ENCODE assay signal across 9 cellular contexts in genomic region chr9:136643596-136644342, GRCh38. TPM values are rescaled to one million over a fixed set of nuclear protein-coding genes. Genes with fewer than 3 reads are reported as not detected.
DNase-seq lines count a peak whose midpoint lies in the region; ATAC-seq, FAIRE-seq and TF ChIP-seq lines count a peak whose summit lies in the region.
"Had no signal": no experiment of that assay in that cellular context is flagged by ENCODE, and none has a peak within 500 bp of the region (broad histone marks: within the 10 kb centered on the region; RNA-seq: fewer than 3 reads in every experiment).

No MANE protein-coding gene starts in this region.

- H3K23ac ChIP-seq in IMR-90 (ENCODE audit: low read depth, low read length): no peak overlapping the region

- no peak overlapping the region for H4K5ac ChIP-seq in IMR-90 (ENCODE audit: low read depth, low read length)

- no peak overlapping the region for H4K8ac ChIP-seq in IMR-90 (ENCODE audit: low read depth in 2 of 2, low read length in 2 of 2)

- no peaks in the 10 kb centered on the region for H3K79me2 ChIP-seq in HepG2 (ENCODE audit: insufficient read depth, low read length)

- no peak for TF ChIP-seq CTCF in IMR-90 (conservative IDR thresholded peaks at IDR 0.05; ENCODE audit: low read depth, low read length)
- TF ChIP-seq CTCF in coronary artery (IDR thresholded peaks at IDR 0.05): no peak
- TF ChIP-seq CTCF in HepG2 (CRISPR knock-in tag; IDR thresholded peaks at IDR 0.05): no peak
- no peak for TF ChIP-seq CTCF in thoracic aorta (IDR thresholded peaks at IDR 0.05)

- H3K27me3 ChIP-seq in IMR-90 (ENCODE audit: control insufficient read depth, insufficient read depth, low read length) (peaks cover 20% of the 10 kb centered on the region), HepG2 (ENCODE audit: control insufficient read depth in 1 of 2, insufficient read depth in 2 of 2, low read length in 2 of 2) (peaks cover 3 to 32% of the 10 kb centered on the region in 2 experiments), thoracic aorta (replicated peaks; ENCODE audit: insufficient read depth) (no peaks in the 10 kb centered on the region)

- DNase-seq in IMR-90 (no peak), coronary artery (ENCODE audit: low spot score) (no peak), HepG2 (ENCODE audit: low spot score) (no peak), thoracic aorta (ENCODE audit: low spot score) (no peak), SKM-1 (lab: John Stamatoyannopoulos, UW; ENCODE audit: unreplicated experiment) (no peak), putamen (ENCODE audit: low spot score) (no peak)

- TF ChIP-seq RAD21 in IMR-90 (IDR thresholded peaks at IDR 0.05; ENCODE audit: low read length) (no peak), HepG2 (CRISPR knock-in tag; IDR thresholded peaks at IDR 0.05) (no peak)

- in situ Hi-C loops in IMR-90 (cut with MboI; ENCODE audit: low sequenced_read_pairs) (no loop called here), HepG2 (cut with HindIII; ENCODE audit: extremely low pct_ligation_motif_present, low pct_unique_long_range_greater_than_20kb) (loop anchor here (25.0 kb wide), 1 partner anchor 306 kb away; the partner anchor contains the start of gene GPSM1)

- H3K56ac ChIP-seq in IMR-90 (ENCODE audit: extremely low read depth, insufficient read depth, low read length): no peak overlapping the region

- WGBS in IMR-90 (ENCODE audit: extremely low coverage in 2 of 2, insufficient read length in 1 of 2), 2 experiments: 72% methylated on average over 8 of the region's 31 CpGs; no CpG with 5 or more reads in 1 of the 2 experiments
- 51% methylated on average over 20 of the region's 31 CpGs for WGBS in HepG2 (ENCODE audit: low lambda C conversion rate)

- H3K9ac ChIP-seq in IMR-90 (ENCODE audit: low read depth, low read length): no peak overlapping the region
- H3K9ac ChIP-seq in HepG2 (ENCODE audit: insufficient read depth, low read depth, low read length): no peak overlapping the region

- no peaks in the 10 kb centered on the region for H3K36me3 ChIP-seq in IMR-90 (ENCODE audit: control insufficient read depth, insufficient read depth, low read length)
- H3K36me3 ChIP-seq in HepG2 (replicated peaks in 1 of 2; ENCODE audit: control insufficient read depth in 1 of 2, insufficient read depth in 2 of 2, low read length in 2 of 2): no peaks in the 10 kb centered on the region
- H3K36me3 ChIP-seq in thoracic aorta: no peaks in the 10 kb centered on the region

- 0 out of 2 replicates have a peak, but pooled peaks cover 2% of the 10 kb centered on the region for H3K9me3 ChIP-seq in IMR-90 (ENCODE audit: control insufficient read depth, insufficient read depth, low read length)
- H3K9me3 ChIP-seq in HepG2 (ENCODE audit: low read length): no peaks in the 10 kb centered on the region
- H3K9me3 ChIP-seq in thoracic aorta: no peaks in the 10 kb centered on the region

- H2AK5ac ChIP-seq in IMR-90 (ENCODE audit: low read depth, low read length): no peak overlapping the region; the same call in 1 of the 2 replicates

- no peak overlapping the region for H3K27ac ChIP-seq in IMR-90 (ENCODE audit: insufficient read depth, low read length)
- peak overlapping the region in 1 of 2 donors; percentile 68 for H3K27ac ChIP-seq in coronary artery
- no peak overlapping the region for H3K27ac ChIP-seq in HepG2 (ENCODE audit: extremely low read length, insufficient read depth, low read length)
- H3K27ac ChIP-seq in thoracic aorta: peak overlapping the region in 1 of 2 donors; percentile 12

- peak overlapping the region; percentile 79 for H2AFZ ChIP-seq in IMR-90 (replicated peaks; ENCODE audit: low read length, poor library complexity)
- H2AFZ ChIP-seq in HepG2 (ENCODE audit: low read length): no peak overlapping the region

- H3K4me3 ChIP-seq in IMR-90 (ENCODE audit: insufficient read depth, low read depth, low read length): no peak overlapping the region
- H3K4me3 ChIP-seq in coronary artery: peak overlapping the region; percentile 64
- H3K4me3 ChIP-seq in HepG2 (replicated peaks in 1 of 3; ENCODE audit: insufficient read depth in 1 of 3, low read depth in 2 of 3, low read length in 3 of 3): peak overlapping the region in 1 of 3 experiments; percentile 67; a peak in 1 of 6 replicates
- H3K4me3 ChIP-seq in thoracic aorta: peak overlapping the region; percentile 55

- H2AK9ac ChIP-seq in IMR-90 (replicated peaks; ENCODE audit: low read depth, low read length, poor library complexity): peak overlapping the region; percentile 42

- H3K4ac ChIP-seq in IMR-90 (ENCODE audit: low read depth, low read length): no peak overlapping the region

- H2BK5ac ChIP-seq in IMR-90 (ENCODE audit: low read depth, low read length, poor library complexity, severe bottlenecking): no peak overlapping the region

- H2BK20ac ChIP-seq in IMR-90 (ENCODE audit: low read depth, low read length): no peak overlapping the region

- no peaks in the 10 kb centered on the region for H3K9me1 ChIP-seq in IMR-90 (ENCODE audit: insufficient read depth, low read length)

- peak; percentile 12; the same call in 1 of the 2 replicates for ATAC-seq in IMR-90 (ENCODE audit: low read depth)
- ATAC-seq in HepG2: no peak
- no peak for ATAC-seq in thoracic aorta (ENCODE audit: insufficient number of reproducible peaks, low FRiP score, low read depth)
- no peak for ATAC-seq in GM18498 (IDR thresholded peaks at IDR 0.05; ENCODE audit: unreplicated experiment)
- ATAC-seq in GM21360 (IDR thresholded peaks at IDR 0.05; ENCODE audit: unreplicated experiment): no peak

- H3K4me1 ChIP-seq in IMR-90 (ENCODE audit: control insufficient read depth, insufficient read depth, low read length) (peaks cover 4% of the 10 kb centered on the region; the same call in 1 of the 2 replicates), HepG2 (ENCODE audit: insufficient read depth, low read length) (peaks cover 40% of the 10 kb centered on the region), thoracic aorta (ENCODE audit: control insufficient read depth in 1 of 2, low read depth in 2 of 2) (peaks cover 9 to 10% of the 10 kb centered on the region in 2 donors)

- dilution Hi-C loops in IMR-90 (cut with HindIII; ENCODE audit: low sequenced_read_pairs, unreplicated experiment): no loop called here

- H4K20me1 ChIP-seq in IMR-90 (ENCODE audit: insufficient read depth, low read length) (no peaks in the 10 kb centered on the region), HepG2 (ENCODE audit: insufficient read depth, low read length) (no peaks in the 10 kb centered on the region)

- no peak overlapping the region for H3K14ac ChIP-seq in IMR-90 (replicated peaks; ENCODE audit: low read depth, low read length)

- BruUV-seq in IMR-90 (replicated peaks; lab: Mats Ljungman, UMichigan) (no TSS peak), HepG2 (replicated peaks; lab: Mats Ljungman, UMichigan) (no TSS peak)

- no peak overlapping the region for H3K18ac ChIP-seq in IMR-90 (ENCODE audit: low read depth, low read length)

- FAIRE-seq in HepG2 (lab: Jason Lieb, UNC): no peak
- FAIRE-seq: frontal cortex had no signal

- H3K4me2 ChIP-seq in IMR-90 (ENCODE audit: low read depth, low read length) (no peak overlapping the region), HepG2 (ENCODE audit: low read depth, low read length) (peak overlapping the region; percentile 88)

- POLR2A ChIA-PET in IMR-90 (lab: Charles Lee; ENCODE audit: unreplicated experiment) (no interaction called here), HepG2 (lab: Yijun Ruan, JAX) (interaction anchor here (1.4 kb wide), 1 partner anchor 280 kb away, joined by 4 read pairs; the partner anchor contains the start of gene DNLZ)

- H2BK120ac ChIP-seq in IMR-90 (ENCODE audit: low read depth, low read length): no peak overlapping the region

- no peak for TF ChIP-seq POLR2A in IMR-90 (IDR thresholded peaks at IDR 0.05; ENCODE audit: low read depth, low read length)
- TF ChIP-seq POLR2A in HepG2 (IDR thresholded peaks at IDR 0.05; ENCODE audit: insufficient read depth in 1 of 2, low read depth in 2 of 2, low read length in 2 of 2): no peak

- H3K79me1 ChIP-seq in IMR-90 (ENCODE audit: low read depth in 1 of 2, low read length in 2 of 2): no peaks in the 10 kb centered on the region

- H4K91ac ChIP-seq in IMR-90 (ENCODE audit: insufficient read depth, low read depth, low read length): no peak overlapping the region

- H2BK15ac ChIP-seq in IMR-90 (ENCODE audit: low read depth, low read length): no peak overlapping the region

- TF ChIP-seq EP300 in HepG2 (IDR thresholded peaks at IDR 0.05; ENCODE audit: low read depth in 2 of 2, low read length in 2 of 2) (no peak), HepG2 (CRISPR knock-in tag; IDR thresholded peaks at IDR 0.05; ENCODE audit: borderline replicate concordance) (no peak)

- intact Hi-C loops in IMR-90 (cut with micrococcal nuclease) (no loop called here), HepG2 (cut with micrococcal nuclease; ENCODE audit: unreplicated experiment) (no loop called here)

- CTCF ChIA-PET in IMR-90 (lab: Yijun Ruan, JAX): interaction anchor here (0.7 to 1.2 kb wide), 2 partner anchors 119 to 159 kb away, joined by 3 read pairs; no protein-coding TSS in a partner anchor
- CTCF ChIA-PET in HepG2 (lab: Yijun Ruan, JAX; ENCODE audit: low intra/inter-chr PET ratio, low total read pairs): interaction anchor here (1.1 to 1.5 kb wide), 3 partner anchors 13 to 159 kb away, joined by 3 to 8 read pairs (median 4); no protein-coding TSS in a partner anchor

RNA-seq across cellular contexts. Expression of gene EGFL7, which starts 18.9 kb away (rescaled TPM):
- 1.4 and 2.2 TPM in 2 replicates for total RNA-seq in IMR-90 (2012; rRNA removed)
- polyA plus RNA-seq in IMR-90 (2012; rRNA removed): 10.4 and 16.4 TPM in 2 replicates
- 9.6 and 22.1 TPM in 2 replicates for polyA plus RNA-seq in IMR-90 (2012; cell fraction: cytosol; rRNA removed)
- polyA plus RNA-seq in IMR-90 (2012; cell fraction: nucleus; rRNA removed; ENCODE audit: low replicate concordance): 7.1 and 18.2 TPM in 2 replicates
- total RNA-seq in HepG2 (2016; rRNA removed; fragmentation: Illumina TruSeq; extraction: Trizol): 0.20 TPM in 1 of 2 replicates, not detected in the other
- total RNA-seq in HepG2 (2016; cell fraction: cytosol; rRNA removed; fragmentation: Illumina TruSeq; extraction: Trizol; ENCODE audit: low read depth): 0.61 and 0.88 TPM in 2 replicates
- 0.19 and 0.32 TPM in 2 replicates for total RNA-seq in HepG2 (2016; cell fraction: insoluble cytoplasmic fraction; rRNA removed; fragmentation: Illumina TruSeq; extraction: Trizol)
- total RNA-seq in HepG2 (2016; cell fraction: membrane; rRNA removed; fragmentation: Illumina TruSeq; extraction: Trizol): 0.59 and 0.93 TPM in 2 replicates
- total RNA-seq in HepG2 (2016; cell fraction: nucleus; rRNA removed; fragmentation: Illumina TruSeq; extraction: Trizol): 0.40 TPM in 1 of 2 replicates, not detected in the other
- 5.1 and 10.3 TPM in 2 replicates for polyA plus RNA-seq in HepG2 (2011; rRNA removed)
- polyA plus RNA-seq in HepG2 (2011; cell fraction: cytosol; rRNA removed): 7.6 and 12.5 TPM in 2 replicates
- 20.6 and 22.6 TPM in 2 replicates for polyA plus RNA-seq in HepG2 (2011; cell fraction: nucleus; rRNA removed)
- polyA plus RNA-seq in HepG2 (2012): 1.6 and 2.3 TPM in 2 replicates
- 0.54 and 0.89 TPM in 2 replicates for polyA plus RNA-seq in HepG2 (2016; cell fraction: cytosol; fragmentation: Illumina TruSeq; extraction: Trizol; ENCODE audit: low read depth)
- 0.20 and 0.56 TPM in 2 replicates for polyA plus RNA-seq in HepG2 (2016; cell fraction: insoluble cytoplasmic fraction; fragmentation: Illumina TruSeq; extraction: Trizol; ENCODE audit: low read depth)
- 0.68 and 0.72 TPM in 2 replicates for polyA plus RNA-seq in HepG2 (2016; cell fraction: membrane; fragmentation: Illumina TruSeq; extraction: Trizol; ENCODE audit: low read depth)
- polyA plus RNA-seq in HepG2 (2016; cell fraction: nucleus; fragmentation: Illumina TruSeq; extraction: Trizol; ENCODE audit: insufficient read depth, low read depth): not detected in 2 replicates
- 3.6 and 4.7 TPM in 2 replicates for polyA minus RNA-seq in HepG2 (2011; rRNA and poly(A)+ RNA removed; ENCODE audit: low replicate concordance)
- 3.1 and 3.3 TPM in 2 replicates for polyA minus RNA-seq in HepG2 (2011; cell fraction: cytosol; rRNA and poly(A)+ RNA removed)
- polyA minus RNA-seq in HepG2 (2011; cell fraction: nucleus; rRNA and poly(A)+ RNA removed): 1.9 and 3.0 TPM in 2 replicates
- 10 to 100 TPM; 42.0 to 56.5 TPM for total RNA-seq in thoracic aorta

RNA-seq across cellular contexts. Expression of gene AGPAT2, which starts 43.5 kb away (rescaled TPM):
- total RNA-seq in IMR-90 (2012; rRNA removed): 16.1 and 18.9 TPM in 2 replicates
- polyA plus RNA-seq in IMR-90 (2012; rRNA removed): 37.2 and 39.5 TPM in 2 replicates
- polyA plus RNA-seq in IMR-90 (2012; cell fraction: cytosol; rRNA removed): 22.2 and 63.1 TPM in 2 replicates
- 54.0 and 103 TPM in 2 replicates for polyA plus RNA-seq in IMR-90 (2012; cell fraction: nucleus; rRNA removed; ENCODE audit: low replicate concordance)
- 2.5 and 3.9 TPM in 2 replicates for total RNA-seq in HepG2 (2016; rRNA removed; fragmentation: Illumina TruSeq; extraction: Trizol)
- total RNA-seq in HepG2 (2016; cell fraction: cytosol; rRNA removed; fragmentation: Illumina TruSeq; extraction: Trizol; ENCODE audit: low read depth): 5.2 and 5.9 TPM in 2 replicates
- 2.1 and 3.5 TPM in 2 replicates for total RNA-seq in HepG2 (2016; cell fraction: insoluble cytoplasmic fraction; rRNA removed; fragmentation: Illumina TruSeq; extraction: Trizol)
- total RNA-seq in HepG2 (2016; cell fraction: membrane; rRNA removed; fragmentation: Illumina TruSeq; extraction: Trizol): 6.3 and 6.7 TPM in 2 replicates
- total RNA-seq in HepG2 (2016; cell fraction: nucleus; rRNA removed; fragmentation: Illumina TruSeq; extraction: Trizol): 3.1 and 3.9 TPM in 2 replicates
- 25.8 and 33.0 TPM in 2 replicates for polyA plus RNA-seq in HepG2 (2011; rRNA removed)
- polyA plus RNA-seq in HepG2 (2011; cell fraction: cytosol; rRNA removed): 34.1 and 37.6 TPM in 2 replicates
- polyA plus RNA-seq in HepG2 (2011; cell fraction: nucleus; rRNA removed): 32.1 and 35.6 TPM in 2 replicates
- polyA plus RNA-seq in HepG2 (2012): 9.3 and 10.6 TPM in 2 replicates
- polyA plus RNA-seq in HepG2 (2016; cell fraction: cytosol; fragmentation: Illumina TruSeq; extraction: Trizol; ENCODE audit: low read depth): 8.4 and 9.1 TPM in 2 replicates
- polyA plus RNA-seq in HepG2 (2016; cell fraction: insoluble cytoplasmic fraction; fragmentation: Illumina TruSeq; extraction: Trizol; ENCODE audit: low read depth): 3.6 and 3.8 TPM in 2 replicates
- polyA plus RNA-seq in HepG2 (2016; cell fraction: membrane; fragmentation: Illumina TruSeq; extraction: Trizol; ENCODE audit: low read depth): 9.7 and 9.8 TPM in 2 replicates
- 8.2 and 8.4 TPM in 2 replicates for polyA plus RNA-seq in HepG2 (2016; cell fraction: nucleus; fragmentation: Illumina TruSeq; extraction: Trizol; ENCODE audit: insufficient read depth, low read depth)
- polyA minus RNA-seq in HepG2 (2011; rRNA and poly(A)+ RNA removed; ENCODE audit: low replicate concordance): 34.1 and 96.5 TPM in 2 replicates
- 12.3 and 17.9 TPM in 2 replicates for polyA minus RNA-seq in HepG2 (2011; cell fraction: cytosol; rRNA and poly(A)+ RNA removed)
- polyA minus RNA-seq in HepG2 (2011; cell fraction: nucleus; rRNA and poly(A)+ RNA removed): 6.1 and 6.2 TPM in 2 replicates
- 10 to 100 TPM; 50.2 to 66.8 TPM for total RNA-seq in thoracic aorta

Comparison
In these comparisons a context has a peak if more than half of its experiments do, and no peak if none do; other contexts are left out.
1. RNA of gene EGFL7, which starts 18.9 kb away (total RNA-seq): 42.0 to 56.5 TPM in thoracic aorta; 1.4 to 2.2 TPM in IMR-90 and 0.19 to 0.93 TPM in HepG2; every median in the first group is over 10 times any median in the second.